In the genomic region with DNA sequence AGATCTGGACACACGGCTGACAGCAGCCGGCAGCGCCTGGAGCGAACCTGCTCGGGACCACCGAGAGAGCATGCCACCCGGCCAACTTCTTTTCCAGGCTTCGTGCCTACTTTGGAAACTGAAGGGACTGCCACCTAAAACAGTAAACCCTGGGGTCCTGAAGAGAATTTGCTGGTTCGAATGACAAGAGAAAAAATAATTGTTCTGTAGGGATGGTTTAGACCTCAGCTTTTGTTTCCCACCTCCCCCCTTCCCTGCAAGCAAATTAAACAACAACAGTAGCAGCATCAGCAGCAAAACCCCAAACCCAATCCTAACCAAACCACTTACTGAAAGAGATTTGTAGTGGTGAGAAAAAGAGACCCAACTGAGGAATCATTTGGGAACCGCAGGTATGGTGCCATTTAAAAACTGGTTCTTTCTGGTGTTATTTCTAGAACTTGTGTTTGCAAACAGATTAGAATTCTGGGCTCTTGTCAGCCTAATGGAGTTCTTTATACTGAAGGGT, we compare ENCODE assay signal across 1 cellular context.
TF ChIP-seq lines count a peak whose summit lies in the region.

No MANE protein-coding gene starts in this region.

TF ChIP-seq in HEK293T, 16 proteins besides CTCF, POLR2A, EP300 and RAD21 (continued from another document):
- TF ChIP-seq, protein P1, sequence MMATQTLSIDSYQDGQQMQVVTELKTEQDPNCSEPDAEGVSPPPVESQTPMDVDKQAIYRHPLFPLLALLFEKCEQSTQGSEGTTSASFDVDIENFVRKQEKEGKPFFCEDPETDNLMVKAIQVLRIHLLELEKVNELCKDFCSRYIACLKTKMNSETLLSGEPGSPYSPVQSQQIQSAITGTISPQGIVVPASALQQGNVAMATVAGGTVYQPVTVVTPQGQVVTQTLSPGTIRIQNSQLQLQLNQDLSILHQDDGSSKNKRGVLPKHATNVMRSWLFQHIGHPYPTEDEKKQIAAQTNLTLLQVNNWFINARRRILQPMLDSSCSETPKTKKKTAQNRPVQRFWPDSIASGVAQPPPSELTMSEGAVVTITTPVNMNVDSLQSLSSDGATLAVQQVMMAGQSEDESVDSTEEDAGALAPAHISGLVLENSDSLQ (IDR thresholded peaks at IDR 0.05), result no peak
- TF ChIP-seq FOXA1 (IDR thresholded peaks at IDR 0.05), result no peak
- TF ChIP-seq NFRKB (IDR thresholded peaks at IDR 0.05), result no peak
- no peak for TF ChIP-seq ELF4 (IDR thresholded peaks at IDR 0.05)
- TF ChIP-seq SUZ12 (IDR thresholded peaks at IDR 0.05), result no peak
- TF ChIP-seq TARDBP (IDR thresholded peaks at IDR 0.05), result no peak
- no peak for TF ChIP-seq SP1 (IDR thresholded peaks at IDR 0.05)
- TF ChIP-seq FOXM1 (IDR thresholded peaks at IDR 0.05; ENCODE audit: borderline replicate concordance), result no peak
- TF ChIP-seq LEF1 (IDR thresholded peaks at IDR 0.05; ENCODE audit: borderline replicate concordance), result no peak
- no peak for TF ChIP-seq L3MBTL2 (conservative IDR thresholded peaks at IDR 0.05)
- no peak for TF ChIP-seq ZNF384 (IDR thresholded peaks at IDR 0.05)
- no peak for TF ChIP-seq CTBP1 (IDR thresholded peaks at IDR 0.05; ENCODE audit: borderline replicate concordance)
- TF ChIP-seq ARNT (IDR thresholded peaks at IDR 0.05), result no peak
- TF ChIP-seq FOXK2 (IDR thresholded peaks at IDR 0.05), result no peak
